In the genomic region with DNA sequence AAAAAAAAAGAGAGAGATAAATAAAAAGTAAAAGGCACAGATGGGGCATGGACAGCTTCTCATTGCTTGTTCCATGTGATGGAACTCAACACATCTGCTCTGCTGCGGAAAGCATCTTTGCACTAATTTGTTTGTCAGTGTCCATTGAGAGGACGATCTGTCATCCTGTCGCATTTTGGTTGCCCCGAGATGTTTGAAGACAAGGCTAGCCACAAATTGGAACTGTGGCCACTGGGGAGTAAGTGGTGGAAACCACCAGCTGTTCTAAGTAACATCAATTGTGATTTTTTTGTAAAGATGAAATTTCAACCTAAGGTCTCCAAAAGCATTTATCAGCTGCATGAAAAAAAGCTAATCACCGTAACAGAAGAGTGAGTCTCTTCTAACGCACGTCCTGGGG, we compare ENCODE assay signal across 24 cellular contexts.
"Had no signal": no experiment of that assay in that cellular context is flagged by ENCODE, and none has a peak within 500 bp of the region (broad histone marks: within the 10 kb centered on the region; RNA-seq: fewer than 3 reads in every experiment).

No MANE protein-coding gene starts in this region.

- H3K36me3 Mint-ChIP-seq: activated naive CD8-positive, alpha-beta T cell; stimulated activated effector memory CD8-positive, alpha-beta T cell treated with anti-CD3 and anti-CD28 coated beads, Interleukin-12 subunit alpha, Interleukin-12 subunit beta, amount 100 ng/mL, for 72 hours had no signal

- DNase-seq: activated CD4-positive, alpha-beta T cell treated with anti-CD3 and anti-CD28 coated beads for 36 hours; activated CD4-positive, alpha-beta T cell treated with anti-CD3 and anti-CD28 coated beads, Interleukin-2, amount 50 U/mL, for 48 hours; activated CD8-positive, alpha-beta memory T cell treated with anti-CD3 and anti-CD28 coated beads, Interleukin-2, amount 50 U/mL, for 48 hours; activated naive CD4-positive, alpha-beta T cell; activated T-cell treated with anti-CD3 and anti-CD28 coated beads, Interleukin-2, amount 50 U/mL, for 4 hours; adrenal gland; colonic mucosa; endodermal cell; esophagus squamous epithelium; gastrocnemius medialis; hypothalamus; left ventricle myocardium inferior; mammary epithelial cell; right lobe of liver; stimulated activated CD4-positive, alpha-beta T cell treated with anti-CD3 and anti-CD28 coated beads, Interleukin-2, amount 100 ng/mL, for 24 hours; transverse colon had no signal

- H3K27ac ChIP-seq: adrenal gland, breast epithelium, colonic mucosa, esophagus squamous epithelium, gastrocnemius medialis, left ventricle myocardium inferior, neutrophil, right lobe of liver, skin epidermis, transverse colon had no signal

- H3K4me1 ChIP-seq: adrenal gland, breast epithelium, colonic mucosa, gastrocnemius medialis, transverse colon had no signal

- H3K4me3 ChIP-seq: adrenal gland, breast epithelium, colonic mucosa, esophagus squamous epithelium, gastrocnemius medialis, left ventricle myocardium inferior, right lobe of liver, skin epidermis, transverse colon had no signal

- H3K27me3 ChIP-seq: adrenal gland, breast epithelium, colonic mucosa had no signal

- H3K27ac Mint-ChIP-seq: activated CD4-positive, alpha-beta T cell treated with anti-CD3 and anti-CD28 coated beads for 36 hours; activated naive CD8-positive, alpha-beta T cell; activated T-helper 2 cell treated with anti-CD3 and anti-CD28 coated beads, Interferon-gamma antibody, Interleukin-2, Interleukin-4, amounts not matched to agents 10 μg/mL and 5 μg/mL and 100 μg/mL, durations not matched to agents 14 hours and 24 hours and 36 hours; endodermal cell; nephron; stimulated activated effector memory CD8-positive, alpha-beta T cell treated with anti-CD3 and anti-CD28 coated beads, Interleukin-12 subunit alpha, Interleukin-12 subunit beta, amount 100 ng/mL, for 72 hours; T-helper 2 cell treated with Interferon-gamma antibody and Interleukin-4, amounts not matched to agents 5 μg/mL and 100 μg/mL, for 36 hours had no signal

- H3K36me3 ChIP-seq: adrenal gland, breast epithelium, colonic mucosa, esophagus squamous epithelium, gastrocnemius medialis, left ventricle myocardium inferior, neutrophil, right lobe of liver, transverse colon had no signal

- H3K4me3 Mint-ChIP-seq: activated CD4-positive, alpha-beta T cell treated with anti-CD3 and anti-CD28 coated beads for 36 hours; activated naive CD8-positive, alpha-beta T cell; activated T-cell treated with anti-CD3 and anti-CD28 coated beads, Interleukin-2, amount 50 U/mL, for 4 hours; endodermal cell; nephron; stimulated activated effector memory CD8-positive, alpha-beta T cell treated with anti-CD3 and anti-CD28 coated beads, Interleukin-12 subunit alpha, Interleukin-12 subunit beta, amount 100 ng/mL, for 72 hours; T-helper 2 cell treated with Interferon-gamma antibody and Interleukin-4, amounts not matched to agents 5 μg/mL and 100 μg/mL, for 36 hours had no signal

- H3K9me3 Mint-ChIP-seq: activated T-cell treated with anti-CD3 and anti-CD28 coated beads, Interleukin-2, amount 50 U/mL, for 4 hours; endodermal cell; nephron had no signal

- H3K9me3 ChIP-seq: adrenal gland, breast epithelium, colonic mucosa, esophagus squamous epithelium, gastrocnemius medialis, neutrophil, right lobe of liver, transverse colon had no signal

- ATAC-seq: activated CD4-positive, alpha-beta T cell treated with anti-CD3 and anti-CD28 coated beads for 36 hours; activated T-cell treated with anti-CD3 and anti-CD28 coated beads, Interleukin-2, amount 50 U/mL, for 4 hours; gastrocnemius medialis; right lobe of liver; stimulated activated effector memory CD8-positive, alpha-beta T cell treated with anti-CD3 and anti-CD28 coated beads, Interleukin-12 subunit alpha, Interleukin-12 subunit beta, amount 100 ng/mL, for 72 hours had no signal
